In the genomic region with DNA sequence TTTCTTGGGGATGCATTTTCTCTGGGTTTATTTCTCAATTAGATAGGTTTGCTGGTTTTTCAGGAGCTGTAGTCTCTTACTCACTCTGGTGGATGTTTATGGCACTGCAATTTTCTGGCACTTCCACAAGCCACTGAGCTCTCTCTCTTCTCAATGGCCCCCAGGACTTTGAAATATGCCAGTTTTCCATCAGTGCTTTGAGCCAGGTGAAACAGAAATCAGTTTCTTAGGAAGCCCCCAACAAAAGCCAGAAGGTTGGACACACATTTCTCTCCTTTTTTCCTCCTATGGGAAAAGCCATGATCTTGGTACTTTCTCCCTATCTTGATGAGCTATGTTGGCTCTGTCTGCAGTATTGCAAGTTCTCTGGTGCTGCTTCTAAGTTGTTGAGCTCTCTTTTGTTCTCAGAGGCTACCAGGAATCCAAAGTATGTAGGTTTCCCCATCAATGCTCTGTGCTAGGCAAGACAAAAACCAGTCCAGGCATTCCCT, we compare ENCODE assay signal across 9 cellular contexts.
DNase-seq lines count a peak whose midpoint lies in the region; ATAC-seq, FAIRE-seq and TF ChIP-seq lines count a peak whose summit lies in the region.
"Had no signal": no experiment of that assay in that cellular context is flagged by ENCODE, and none has a peak within 500 bp of the region (broad histone marks: within the 10 kb centered on the region; RNA-seq: fewer than 3 reads in every experiment).

No MANE protein-coding gene starts in this region.

- no peaks in the 10 kb centered on the region for H3K27me3 ChIP-seq in ascending aorta

- H3K27ac ChIP-seq in ascending aorta: no peak overlapping the region
- H3K27ac ChIP-seq: SJSA1 had no signal

- no peaks in the 10 kb centered on the region for H3K4me1 ChIP-seq in ascending aorta
- H3K4me1 ChIP-seq: SJSA1 had no signal

- H3K36me3 ChIP-seq in ascending aorta: no peaks in the 10 kb centered on the region
- H3K36me3 ChIP-seq: SJSA1 had no signal

- H3K9me3 ChIP-seq in ascending aorta: peaks cover 0 to 24% of the 10 kb centered on the region in 2 donors
- H3K9me3 ChIP-seq: SJSA1 had no signal

- H3K27ac Mint-ChIP-seq in naive thymus-derived CD8-positive, alpha-beta T cell: no peak overlapping the region

- no peak overlapping the region for H3K4me3 Mint-ChIP-seq in naive thymus-derived CD8-positive, alpha-beta T cell

- ATAC-seq in naive thymus-derived CD8-positive, alpha-beta T cell: no peak

- peaks cover 9 to 51% (median 34%) of the 10 kb centered on the region in 9 donors for H3K9me3 Mint-ChIP-seq in naive thymus-derived CD8-positive, alpha-beta T cell

- H3K4me1 Mint-ChIP-seq in naive thymus-derived CD8-positive, alpha-beta T cell: no peaks in the 10 kb centered on the region

- TF ChIP-seq CTCF in GM20000 (IDR thresholded peaks at IDR 0.05; ENCODE audit: extremely low read depth, missing control alignments) (peak; percentile 30), NB4 (IDR thresholded peaks at IDR 0.05; ENCODE audit: low read depth, low read length) (peak; percentile 47), ascending aorta (IDR thresholded peaks at IDR 0.05) (peak in 2 of 3 experiments; percentile 11 to 35)

- POLR2A ChIA-PET in naive thymus-derived CD8-positive, alpha-beta T cell (lab: Charles Lee): no interaction called here

- peaks cover 12 to 30% (median 17%) of the 10 kb centered on the region in 5 donors for H3K27me3 Mint-ChIP-seq in naive thymus-derived CD8-positive, alpha-beta T cell

- DNase-seq in COLO829 (ENCODE audit: low spot score) (peak; percentile 45), GM20000 (ENCODE audit: low spot score) (peak; percentile 36), NB4 (ENCODE audit: low read depth) (peak; percentile 31), ascending aorta (ENCODE audit: low spot score in 2 of 2) (no peak), kidney tubule cell (ENCODE audit: low spot score) (peak; percentile 45), frontal cortex (ENCODE audit: low spot score in 2 of 2) (no peak), NCI-H1105 treated with DMSO at 0.1 percent for 48 hours (lab: John Stamatoyannopoulos, UW) (no peak)
- DNase-seq in naive thymus-derived CD8-positive, alpha-beta T cell: no peak

- TF ChIP-seq POLR2A in NB4 (IDR thresholded peaks at IDR 0.05; ENCODE audit: extremely low read depth, insufficient read length): no peak

- H3K4me3 ChIP-seq in NB4 (ENCODE audit: low read depth, low read length) (no peak overlapping the region), ascending aorta (no peak overlapping the region)
- H3K4me3 ChIP-seq: SJSA1 had no signal

- intact Hi-C loops in ascending aorta (cut with DNase I): no loop called here

- FAIRE-seq in frontal cortex (lab: Jason Lieb, UNC): no peak

- peaks cover 0 to 34% (median 9%) of the 10 kb centered on the region in 3 donors for H3K36me3 Mint-ChIP-seq in naive thymus-derived CD8-positive, alpha-beta T cell

Comparison
In these comparisons a context has a peak if more than half of its experiments do, and no peak if none do; other contexts are left out.
1. DNase-seq: peak in COLO829 (single experiment), GM20000 (single experiment), NB4 (single experiment) and kidney tubule cell (single experiment); none in ascending aorta (0 of 2), frontal cortex (0 of 2), naive thymus-derived CD8-positive, alpha-beta T cell (0 of 10) and NCI-H1105 treated with DMSO at 0.1 percent for 48 hours (single experiment).
2. Peak in every context shown above with its lines, with median percentiles within 50 percentile points of each other: CTCF ChIP-seq.